In genomic region chr7:47622586-47622945, GRCh38 we compare ENCODE assay signal across 12 cellular contexts. TPM values are rescaled to one million over a fixed set of nuclear protein-coding genes. Genes with fewer than 3 reads are reported as not detected.
DNase-seq lines count a peak whose midpoint lies in the region; ATAC-seq and TF ChIP-seq lines count a peak whose summit lies in the region.
"Had no signal": no experiment of that assay in that cellular context is flagged by ENCODE, and none has a peak within 500 bp of the region (broad histone marks: within the 10 kb centered on the region; RNA-seq: fewer than 3 reads in every experiment).

No MANE protein-coding gene starts in this region.

- H3K27ac ChIP-seq in GM23248 = peak overlapping the region; percentile 76
- peak overlapping the region in 3 of 4 donors; percentile 33 to 75 (median 56) for H3K27ac ChIP-seq in body of pancreas
- H3K27ac ChIP-seq in spleen = peak overlapping the region in 7 of 8 donors; percentile 54 to 74 (median 63)
- H3K27ac ChIP-seq: parathyroid adenoma had no signal

- no peak for TF ChIP-seq POLR2A in body of pancreas (IDR thresholded peaks at IDR 0.05)
- no peak for TF ChIP-seq POLR2A in spleen (IDR thresholded peaks at IDR 0.05)

- H4K20me1 ChIP-seq in GM23248 (ENCODE audit: insufficient read depth) = no peaks in the 10 kb centered on the region

- H3K9ac ChIP-seq in GM23248 = peak overlapping the region; percentile 66
- H3K9ac ChIP-seq: parathyroid adenoma had no signal

- H3K27me3 ChIP-seq in GM23248 (replicated peaks; ENCODE audit: insufficient read depth) (no peaks in the 10 kb centered on the region), body of pancreas (no peaks in the 10 kb centered on the region), spleen (replicated peaks in 1 of 7) (no peaks in the 10 kb centered on the region)
- H3K27me3 ChIP-seq: BE2C had no signal

- H3K36me3 ChIP-seq in GM23248 (ENCODE audit: low read depth) = no peaks in the 10 kb centered on the region
- no peaks in the 10 kb centered on the region for H3K36me3 ChIP-seq in body of pancreas (replicated peaks in 1 of 2; ENCODE audit: insufficient read depth in 1 of 2, low read depth in 2 of 2)
- H3K36me3 ChIP-seq in spleen = no peaks in the 10 kb centered on the region
- H3K36me3 ChIP-seq: BE2C had no signal

- H3K4me1 Mint-ChIP-seq in memory B cell = peaks cover 46% of the 10 kb centered on the region

- peak overlapping the region; percentile 73 for H2AFZ ChIP-seq in GM23248
- H2AFZ ChIP-seq: parathyroid adenoma had no signal

- no peak for DNase-seq in GM23248
- DNase-seq in body of pancreas = no peak
- DNase-seq in memory B cell (ENCODE audit: low spot score in 2 of 2) = no peak
- no peak for DNase-seq in spleen
- no peak for DNase-seq in effector CD8-positive, alpha-beta T cell (lab: John Stamatoyannopoulos, UW)
- no peak for DNase-seq in SKM-1 (lab: John Stamatoyannopoulos, UW; ENCODE audit: unreplicated experiment)
- no peak for DNase-seq in SW 1271 (lab: John Stamatoyannopoulos, UW)
- DNase-seq in pons (ENCODE audit: low spot score) = no peak
- DNase-seq: BE2C; central memory CD4-positive, alpha-beta T cell had no signal

- peak overlapping the region; percentile 71 for H3K4me3 Mint-ChIP-seq in memory B cell

- no peaks in the 10 kb centered on the region for H3K9me3 Mint-ChIP-seq in memory B cell
- H3K9me3 Mint-ChIP-seq: activated T-helper 2 cell treated with anti-CD3 and anti-CD28 coated beads, Interferon-gamma antibody, Interleukin-2, Interleukin-4, amounts not matched to agents 10 μg/mL and 5 μg/mL and 100 μg/mL, durations not matched to agents 14 hours and 24 hours and 36 hours had no signal

- intact Hi-C loops in body of pancreas (cut with DNase I) = no loop called here
- intact Hi-C loops in spleen (cut with DNase I; ENCODE audit: low total_unique reads) = no loop called here

- peak overlapping the region; percentile 67 for H3K27ac Mint-ChIP-seq in memory B cell
- H3K27ac Mint-ChIP-seq: activated T-helper 2 cell treated with anti-CD3 and anti-CD28 coated beads, Interferon-gamma antibody, Interleukin-2, Interleukin-4, amounts not matched to agents 10 μg/mL and 5 μg/mL and 100 μg/mL, durations not matched to agents 14 hours and 24 hours and 36 hours had no signal

- H3K36me3 Mint-ChIP-seq in memory B cell = no peaks in the 10 kb centered on the region

- H3F3A ChIP-seq in GM23248 (ENCODE audit: insufficient read depth) = peaks cover 14% of the 10 kb centered on the region; the same call in 1 of the 2 replicates

- H3K79me2 ChIP-seq in GM23248 (ENCODE audit: insufficient read depth) = no peaks in the 10 kb centered on the region
- H3K79me2 ChIP-seq: parathyroid adenoma had no signal

- H3K4me2 ChIP-seq in GM23248 (ENCODE audit: unreplicated experiment) = peak overlapping the region; percentile 71

- H3K9me3 ChIP-seq in GM23248 (ENCODE audit: low read depth) (no peaks in the 10 kb centered on the region), body of pancreas (no peaks in the 10 kb centered on the region), spleen (no peaks in the 10 kb centered on the region)
- H3K9me3 ChIP-seq: BE2C had no signal

- TF ChIP-seq CTCF in body of pancreas (IDR thresholded peaks at IDR 0.05) = no peak
- TF ChIP-seq CTCF in spleen (IDR thresholded peaks at IDR 0.05 in 8 of 11, conservative IDR thresholded peaks at IDR 0.05 in 3 of 11) = no peak

- no peaks in the 10 kb centered on the region for H3K27me3 Mint-ChIP-seq in memory B cell

- no peak for ATAC-seq in body of pancreas
- no peak for ATAC-seq in memory B cell (ENCODE audit: low read depth)

- no peaks in the 10 kb centered on the region for H3K9me2 ChIP-seq in GM23248 (ENCODE audit: insufficient read depth)

- in situ Hi-C loops in GM23248 (cut with MboI) = no loop called here

- H3K4me3 ChIP-seq in GM23248 = no peak overlapping the region
- no peak overlapping the region for H3K4me3 ChIP-seq in body of pancreas
- no peak overlapping the region for H3K4me3 ChIP-seq in spleen

- H3K4me1 ChIP-seq in GM23248 (ENCODE audit: insufficient read depth) (peaks cover 16% of the 10 kb centered on the region), body of pancreas (peaks cover 21% of the 10 kb centered on the region), spleen (peaks cover 0 to 61% (median 19%) of the 10 kb centered on the region in 6 donors)
- H3K4me1 ChIP-seq: BE2C, parathyroid adenoma had no signal

RNA-seq across cellular contexts. Expression of gene TNS3, which starts 40.7 kb away (rescaled TPM):
- 47.0 and 48.1 TPM in 2 replicates for total RNA-seq in GM23248 (2014; rRNA removed; shearing (Covaris generic))
- polyA plus RNA-seq in GM23248 (2016; fragmentation: Nextera tagmentation; extraction: Ambion mirVana) = 17.2 and 18.6 TPM in 2 replicates
- 100 to 1,000 TPM; 100 to 265 TPM for total RNA-seq in body of pancreas
- 100 to 1,000 TPM; 122 to 247 (median 152) TPM for total RNA-seq in spleen
- polyA plus RNA-seq in spleen = 10 to 100 TPM; 17.7 to 31.4 (median 20.9) TPM
